In the genomic region with DNA sequence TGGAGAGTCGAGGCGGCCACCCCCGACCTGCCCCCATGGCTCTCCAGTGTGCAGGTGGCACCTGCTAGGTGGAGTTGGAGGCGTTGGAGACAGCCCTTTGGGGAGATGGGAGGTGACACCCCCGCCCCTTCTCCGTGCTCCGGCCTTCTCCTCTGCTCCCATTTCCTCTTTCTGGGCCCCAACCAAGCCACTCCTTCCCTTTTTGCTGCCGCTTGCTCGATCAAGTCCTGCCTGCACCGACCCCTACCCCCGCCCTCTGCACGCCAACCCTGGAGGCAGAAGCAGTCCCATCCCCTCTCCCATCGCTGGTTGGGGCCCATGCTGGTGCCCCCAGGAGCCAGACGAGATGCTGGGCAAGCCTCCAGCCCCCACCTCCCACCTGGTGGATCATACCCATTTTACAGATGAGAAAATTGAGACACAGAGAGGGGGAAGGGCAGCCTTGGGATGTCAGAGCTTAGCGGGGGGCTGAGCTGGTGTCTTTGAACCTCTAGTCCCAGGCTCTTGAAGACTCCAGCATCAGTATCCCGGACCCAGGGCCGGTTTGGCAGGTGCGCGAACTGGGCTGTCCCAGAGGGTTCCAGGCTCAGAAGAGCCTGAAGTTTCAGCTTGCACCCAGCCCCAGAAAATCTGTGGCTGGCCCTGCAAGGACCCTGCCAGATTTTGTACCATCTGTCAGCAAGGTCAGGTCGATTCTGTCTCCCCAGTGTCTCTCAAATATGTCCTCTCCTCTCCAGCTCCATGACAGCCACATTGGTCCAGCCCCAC, we compare ENCODE assay signal across 14 cellular contexts. TPM values are rescaled to one million over a fixed set of nuclear protein-coding genes. Genes with fewer than 3 reads are reported as not detected.
DNase-seq lines count a peak whose midpoint lies in the region; ATAC-seq, FAIRE-seq and TF ChIP-seq lines count a peak whose summit lies in the region.
"Had no signal": no experiment of that assay in that cellular context is flagged by ENCODE, and none has a peak within 500 bp of the region (broad histone marks: within the 10 kb centered on the region; RNA-seq: fewer than 3 reads in every experiment).

No MANE protein-coding gene starts in this region.

- H3K4me2 ChIP-seq in GM12878 (ENCODE audit: control insufficient read depth, insufficient read depth) = peak overlapping the region; percentile 48; the same call in 1 of the 2 replicates
- H3K4me2 ChIP-seq: KMS-11, PC-9 had no signal

- H3K79me2 ChIP-seq in GM12878 (ENCODE audit: control insufficient read depth, insufficient read depth, low read length) = peaks cover 3% of the 10 kb centered on the region
- H3K79me2 ChIP-seq: parathyroid adenoma had no signal

- H3K9me3 ChIP-seq in GM12878 (replicated peaks; ENCODE audit: control insufficient read depth, insufficient read depth, low read length) = no peaks in the 10 kb centered on the region
- no peaks in the 10 kb centered on the region for H3K9me3 ChIP-seq in neutrophil
- H3K9me3 ChIP-seq in small intestine (ENCODE audit: control insufficient read depth, low read depth) = no peaks in the 10 kb centered on the region
- H3K9me3 ChIP-seq: uterus had no signal

- 35% methylated on average over 19 of the region's 20 CpGs for WGBS in GM12878 (ENCODE audit: insufficient coverage, insufficient replicate concordance, low lambda C conversion rate, missing lambda C conversion rate)
- WGBS in small intestine, 3 donors = 63 to 65% (median 64%) methylated on average over 17 to 20 of the region's 20 CpGs

- RAD21 ChIA-PET in GM12878 (lab: Charles Lee; ENCODE audit: unreplicated experiment) = interaction anchor here (0.7 to 1.5 kb wide), 2 partner anchors 17 to 183 kb away, joined by 3 to 6 read pairs; no protein-coding TSS in a partner anchor

- no peaks in the 10 kb centered on the region for H3K27me3 Mint-ChIP-seq in activated CD4-positive, alpha-beta T cell treated with anti-CD3 and anti-CD28 coated beads, Interleukin-2, amount 10 ng/mL, durations not matched to agents 24 days and 14 days

- ATAC-seq in GM12878 = peak; percentile 53
- no peak for ATAC-seq in GM18519 (IDR thresholded peaks at IDR 0.05; ENCODE audit: low FRiP score, unreplicated experiment)

- peaks cover 37% of the 10 kb centered on the region for H3K4me1 Mint-ChIP-seq in activated CD4-positive, alpha-beta T cell treated with anti-CD3 and anti-CD28 coated beads, Interleukin-2, amount 10 ng/mL, durations not matched to agents 24 days and 14 days

- H4K20me1 ChIP-seq in GM12878 (ENCODE audit: control insufficient read depth, insufficient read depth) = no peaks in the 10 kb centered on the region

- H3K4me3 ChIP-seq in GM12878 = no peak overlapping the region
- peak overlapping the region; percentile 31 to 49 for H3K4me3 ChIP-seq in neutrophil (ENCODE audit: low read depth in 1 of 2, low read length in 1 of 2)
- no peak overlapping the region for H3K4me3 ChIP-seq in small intestine (ENCODE audit: low read depth in 1 of 2, low read length in 2 of 2)
- H3K4me3 ChIP-seq: coronary artery, PC-9, uterus had no signal

- no peaks in the 10 kb centered on the region for H3K27me3 ChIP-seq in GM12878 (replicated peaks in 1 of 2; ENCODE audit: control insufficient read depth in 2 of 2, insufficient read depth in 2 of 2, low read length in 1 of 2)
- H3K27me3 ChIP-seq in neutrophil = no peaks in the 10 kb centered on the region
- H3K27me3 ChIP-seq in small intestine (ENCODE audit: control insufficient read depth in 2 of 2, insufficient read depth in 2 of 2, low read length in 2 of 2) = no peaks in the 10 kb centered on the region
- H3K27me3 ChIP-seq: uterus had no signal

- DNase-seq in activated CD4-positive, alpha-beta T cell treated with anti-CD3 and anti-CD28 coated beads, Interleukin-2, amount 10 ng/mL, durations not matched to agents 24 days and 14 days = no peak
- DNase-seq in activated CD4-positive, alpha-beta T cell treated with anti-CD3 and anti-CD28 coated beads, Interleukin-2, amount 50 U/mL, for 4 hours = no peak
- DNase-seq in MV-4-11 (lab: John Stamatoyannopoulos, UW) (peak; percentile 93), GM12878 (ENCODE audit: low read depth, low spot score) (no peak), DMS153 treated with DMSO at 0.1 percent for 48 hours (lab: John Stamatoyannopoulos, UW; ENCODE audit: unreplicated experiment) (no peak), small intestine (no peak)
- DNase-seq: uterus had no signal

- peak overlapping the region; percentile 52 for H3K27ac ChIP-seq in GM12878 (ENCODE audit: control insufficient read depth, insufficient read depth)
- H3K27ac ChIP-seq in neutrophil = peak overlapping the region; percentile 74
- H3K27ac ChIP-seq in small intestine (ENCODE audit: low read depth in 1 of 2, low read length in 1 of 2) = no peak overlapping the region
- H3K27ac ChIP-seq: KMS-11, parathyroid adenoma, PC-9, uterus had no signal

- CTCF ChIA-PET in GM12878 (lab: Yijun Ruan, JAX) = interaction anchor here (0.7 to 8.9 kb wide), 9 partner anchors 9 to 42 kb away, joined by 3 to 117 read pairs (median 5); partner anchors contain the start of gene GNA15

- H2AFZ ChIP-seq in GM12878 (ENCODE audit: control insufficient read depth, low read depth, low read length) = peak overlapping the region; percentile 44
- H2AFZ ChIP-seq: parathyroid adenoma, PC-9 had no signal

- POLR2A ChIA-PET in GM12878 (lab: Charles Lee) = interaction anchor here (1.0 to 3.0 kb wide), 2 partner anchors 10 to 23 kb away, joined by 4 to 27 read pairs; partner anchors contain the start of gene GNA15

- TF ChIP-seq CTCF in GM12878 (IDR thresholded peaks at IDR 0.05 in 2 of 3, conservative IDR thresholded peaks at IDR 0.05 in 1 of 3; ENCODE audit: control insufficient read depth in 2 of 3, extremely low read depth in 1 of 3, insufficient read depth in 1 of 3, low read depth in 3 of 3, low read length in 3 of 3) (no peak), neutrophil (IDR thresholded peaks at IDR 0.05) (no peak)

- no peak for TF ChIP-seq POLR2A in GM12878 (IDR thresholded peaks at IDR 0.05; ENCODE audit: low read depth, low read length)

- no peak overlapping the region for H3K9ac ChIP-seq in GM12878 (ENCODE audit: control insufficient read depth, insufficient read depth, low read length)
- H3K9ac ChIP-seq: KMS-11, parathyroid adenoma had no signal

- no peak for TF ChIP-seq RAD21 in GM12878 (IDR thresholded peaks at IDR 0.05; ENCODE audit: insufficient read depth, low read depth, low read length)

- TF ChIP-seq EP300 in GM12878 (IDR thresholded peaks at IDR 0.05; ENCODE audit: borderline replicate concordance in 1 of 2, control insufficient read depth in 1 of 2, low read depth in 2 of 2, low read length in 2 of 2) = no peak

- peaks cover 53% of the 10 kb centered on the region for H3K36me3 Mint-ChIP-seq in activated CD4-positive, alpha-beta T cell treated with anti-CD3 and anti-CD28 coated beads, Interleukin-2, amount 10 ng/mL, durations not matched to agents 24 days and 14 days (ENCODE audit: low read depth)

- H3K4me3 Mint-ChIP-seq in activated CD4-positive, alpha-beta T cell treated with anti-CD3 and anti-CD28 coated beads, Interleukin-2, amount 10 ng/mL, durations not matched to agents 24 days and 14 days = peak overlapping the region; percentile 33

- H3K27ac Mint-ChIP-seq in activated CD4-positive, alpha-beta T cell treated with anti-CD3 and anti-CD28 coated beads, Interleukin-2, amount 10 ng/mL, durations not matched to agents 24 days and 14 days = peak overlapping the region; percentile 70

- intact Hi-C loops in activated CD4-positive, alpha-beta T cell treated with anti-CD3 and anti-CD28 coated beads, Interleukin-2, amount 10 ng/mL, durations not matched to agents 24 days and 14 days (cut with micrococcal nuclease) = no loop called here
- intact Hi-C loops in GM12878 (cut with micrococcal nuclease; ENCODE audit: unreplicated experiment) = loop anchor here (2.0 kb wide), 1 partner anchor 17 kb away; no protein-coding TSS in a partner anchor

- in situ Hi-C loops in GM12878 (cut with MboI) = no loop called here

- SMC1A ChIA-PET in GM12878 (lab: Charles Lee; ENCODE audit: uncharacterized antibody, unreplicated experiment) = interaction anchor here (0.8 to 1.0 kb wide), 3 partner anchors 9 to 16 kb away, joined by 3 to 6 read pairs (median 4); no protein-coding TSS in a partner anchor

- H3K4me1 ChIP-seq in GM12878 (ENCODE audit: control insufficient read depth, insufficient read depth, low read length) = peaks cover 18% of the 10 kb centered on the region
- peaks cover 25 to 31% of the 10 kb centered on the region in 2 experiments for H3K4me1 ChIP-seq in neutrophil (ENCODE audit: control insufficient read depth in 1 of 2, insufficient read depth in 1 of 2, low read depth in 1 of 2, low read length in 1 of 2)
- H3K4me1 ChIP-seq in small intestine (ENCODE audit: control insufficient read depth in 2 of 2, insufficient read depth in 1 of 2, low read depth in 1 of 2, low read length in 1 of 2) = peaks cover 0 to 6% of the 10 kb centered on the region in 2 donors
- H3K4me1 ChIP-seq: parathyroid adenoma, uterus had no signal

- H3K36me3 ChIP-seq in GM12878 (ENCODE audit: control insufficient read depth in 2 of 2, insufficient read depth in 2 of 2, low read length in 1 of 2) (no peaks in the 10 kb centered on the region; a peak in 1 of 4 replicates), neutrophil (peaks cover 23% of the 10 kb centered on the region), small intestine (ENCODE audit: control insufficient read depth in 2 of 2, insufficient read depth in 2 of 2, low read length in 2 of 2) (no peaks in the 10 kb centered on the region)
- H3K36me3 ChIP-seq: uterus had no signal

- no peaks in the 10 kb centered on the region for H3K9me3 Mint-ChIP-seq in activated CD4-positive, alpha-beta T cell treated with anti-CD3 and anti-CD28 coated beads, Interleukin-2, amount 10 ng/mL, durations not matched to agents 24 days and 14 days

- FAIRE-seq in GM12878 (lab: Jason Lieb, UNC) = peak; percentile 18
- no peak for FAIRE-seq in small intestine (lab: Jason Lieb, UNC)

- BruUV-seq in GM12878 (replicated peaks; lab: Mats Ljungman, UMichigan) = no TSS peak

RNA-seq across cellular contexts. Expression of gene GNA15, which starts 10.3 kb away (rescaled TPM):
- total RNA-seq in activated CD4-positive, alpha-beta T cell treated with anti-CD3 and anti-CD28 coated beads, Interleukin-2, amount 10 ng/mL, durations not matched to agents 24 days and 14 days = 134 and 135 TPM in 2 replicates
- 17.5 and 19.5 TPM in 2 replicates for total RNA-seq in GM12878 (2013; cell fraction: nucleolus; rRNA removed)
- total RNA-seq in GM12878 (2014; rRNA removed) (16.7 and 18.0 TPM in 2 replicates), GM12878 (2014; rRNA removed; fragmentation: Illumina TruSeq; extraction: Trizol) (8.7 and 9.5 TPM in 2 replicates), GM12878 (2021) (16.2 and 16.9 TPM in 2 replicates)
- 1.9 TPM for polyA plus RNA-seq in GM12878 (2011; ENCODE audit: low read depth)
- polyA plus RNA-seq in GM12878 (2011; rRNA removed) (10.2 and 16.6 TPM in 2 replicates), GM12878 (2014; fragmentation: Illumina TruSeq; extraction: Trizol) (2.5 and 7.3 TPM in 2 replicates), GM12878 (2014; fragmentation: Nextera tagmentation; extraction: Ambion mirVana) (1 to 10 TPM in 1 of 2 experiments, under 1 TPM in 1; 0.42 to 1.7 TPM), GM12878 (2014; rRNA removed) (13.0 and 13.8 TPM in 2 replicates), GM12878 (2016; fragmentation: Nextera tagmentation; extraction: Ambion mirVana) (10 to 100 TPM in 1 of 2 experiments, 1 to 10 TPM in 1; 8.7 to 10.1 TPM), small intestine (1 to 10 TPM in 2 of 3 donors, under 1 TPM in 1; 0.67 to 2.1 (median 1.4) TPM)
- 23.5 and 26.3 TPM in 2 replicates for polyA plus RNA-seq in GM12878 (2011; cell fraction: cytosol; rRNA removed)
- polyA plus RNA-seq in GM12878 (2011; cell fraction: nucleus; rRNA removed) = 16.4 and 17.5 TPM in 2 replicates
- 6.3 and 11.1 TPM in 2 replicates for polyA plus RNA-seq in GM12878 (2012)
- polyA minus RNA-seq in GM12878 (2011; rRNA and poly(A)+ RNA removed) = 13.3 and 23.2 TPM in 2 replicates
- 10.2 and 11.1 TPM in 2 replicates for polyA minus RNA-seq in GM12878 (2011; cell fraction: cytosol; rRNA and poly(A)+ RNA removed)
- polyA minus RNA-seq in GM12878 (2011; cell fraction: nucleus; rRNA and poly(A)+ RNA removed) = 4.6 and 6.2 TPM in 2 replicates

RNA-seq across cellular contexts. Expression of gene S1PR4, which starts 32.5 kb away (rescaled TPM):
- total RNA-seq in activated CD4-positive, alpha-beta T cell treated with anti-CD3 and anti-CD28 coated beads, Interleukin-2, amount 10 ng/mL, durations not matched to agents 24 days and 14 days = 41.8 and 43.7 TPM in 2 replicates
- 25.9 and 29.4 TPM in 2 replicates for total RNA-seq in GM12878 (2013; cell fraction: nucleolus; rRNA removed)
- total RNA-seq in GM12878 (2014; rRNA removed) (50.1 and 57.7 TPM in 2 replicates), GM12878 (2014; rRNA removed; fragmentation: Illumina TruSeq; extraction: Trizol) (4.7 and 6.1 TPM in 2 replicates), GM12878 (2021) (32.4 and 33.7 TPM in 2 replicates)
- 5.5 TPM for polyA plus RNA-seq in GM12878 (2011; ENCODE audit: low read depth)
- polyA plus RNA-seq in GM12878 (2011; rRNA removed) (not detected in 2 replicates), GM12878 (2014; fragmentation: Illumina TruSeq; extraction: Trizol) (0.54 TPM in 1 of 2 replicates, not detected in the other), GM12878 (2014; fragmentation: Nextera tagmentation; extraction: Ambion mirVana) (1 to 10 TPM in 1 of 2 experiments, under 1 TPM in 1; 0.19 to 1.2 TPM), GM12878 (2014; rRNA removed) (35.7 and 44.5 TPM in 2 replicates), GM12878 (2016; fragmentation: Nextera tagmentation; extraction: Ambion mirVana) (10 to 100 TPM; 42.2 to 43.3 TPM), small intestine (1 to 10 TPM in 2 of 3 donors, not detected in 1; 2.4 to 5.1 TPM)
- 0.04 TPM in 1 of 2 replicates, not detected in the other for polyA plus RNA-seq in GM12878 (2011; cell fraction: cytosol; rRNA removed)
- 0.26 and 0.33 TPM in 2 replicates for polyA plus RNA-seq in GM12878 (2011; cell fraction: nucleus; rRNA removed)
- polyA plus RNA-seq in GM12878 (2012) = 20.4 and 25.5 TPM in 2 replicates
- polyA minus RNA-seq in GM12878 (2011; rRNA and poly(A)+ RNA removed) = not detected in 2 replicates
- not detected in 2 replicates for polyA minus RNA-seq in GM12878 (2011; cell fraction: cytosol; rRNA and poly(A)+ RNA removed)
- polyA minus RNA-seq in GM12878 (2011; cell fraction: nucleus; rRNA and poly(A)+ RNA removed) = 0.29 TPM in 1 of 2 replicates, not detected in the other
- total RNA-seq: A673 had no signal

RNA-seq across cellular contexts. Expression of gene NCLN, which starts 39.6 kb away (rescaled TPM):
- total RNA-seq in activated CD4-positive, alpha-beta T cell treated with anti-CD3 and anti-CD28 coated beads, Interleukin-2, amount 10 ng/mL, durations not matched to agents 24 days and 14 days = 114 and 116 TPM in 2 replicates
- total RNA-seq in GM12878 (2013; cell fraction: nucleolus; rRNA removed) = 37.3 and 45.2 TPM in 2 replicates
- total RNA-seq in GM12878 (2014; rRNA removed) (35.0 and 43.0 TPM in 2 replicates), GM12878 (2014; rRNA removed; fragmentation: Illumina TruSeq; extraction: Trizol) (14.5 and 18.6 TPM in 2 replicates), GM12878 (2021) (69.2 and 79.1 TPM in 2 replicates)
- 8.1 TPM for polyA plus RNA-seq in GM12878 (2011; ENCODE audit: low read depth)
- polyA plus RNA-seq in GM12878 (2011; rRNA removed) (10.7 and 29.5 TPM in 2 replicates), GM12878 (2014; fragmentation: Illumina TruSeq; extraction: Trizol) (2.3 and 11.6 TPM in 2 replicates), GM12878 (2014; fragmentation: Nextera tagmentation; extraction: Ambion mirVana) (1 to 10 TPM; 2.2 to 7.2 TPM), GM12878 (2014; rRNA removed) (42.6 and 64.0 TPM in 2 replicates), GM12878 (2016; fragmentation: Nextera tagmentation; extraction: Ambion mirVana) (10 to 100 TPM; 71.8 to 75.2 TPM), small intestine (100 to 1,000 TPM in 2 of 3 donors, 10 to 100 TPM in 1; 94.7 to 217 (median 129) TPM)
- polyA plus RNA-seq in GM12878 (2011; cell fraction: cytosol; rRNA removed) = 38.7 and 57.3 TPM in 2 replicates
- 95.1 and 119 TPM in 2 replicates for polyA plus RNA-seq in GM12878 (2011; cell fraction: nucleus; rRNA removed)
- 36.4 and 40.2 TPM in 2 replicates for polyA plus RNA-seq in GM12878 (2012)
- polyA minus RNA-seq in GM12878 (2011; rRNA and poly(A)+ RNA removed) = 28.0 and 50.8 TPM in 2 replicates
- polyA minus RNA-seq in GM12878 (2011; cell fraction: cytosol; rRNA and poly(A)+ RNA removed) = 25.0 and 25.9 TPM in 2 replicates
- polyA minus RNA-seq in GM12878 (2011; cell fraction: nucleus; rRNA and poly(A)+ RNA removed) = 12.5 and 24.5 TPM in 2 replicates

RNA-seq across cellular contexts. Expression of gene GNA11, which starts 51.9 kb away (rescaled TPM):
- total RNA-seq in activated CD4-positive, alpha-beta T cell treated with anti-CD3 and anti-CD28 coated beads, Interleukin-2, amount 10 ng/mL, durations not matched to agents 24 days and 14 days = 7.4 and 10.1 TPM in 2 replicates
- 5.3 and 6.9 TPM in 2 replicates for total RNA-seq in GM12878 (2013; cell fraction: nucleolus; rRNA removed)
- 5.0 and 6.8 TPM in 2 replicates for total RNA-seq in GM12878 (2014; rRNA removed)
- 3.0 and 4.7 TPM in 2 replicates for total RNA-seq in GM12878 (2014; rRNA removed; fragmentation: Illumina TruSeq; extraction: Trizol)
- 9.7 and 10.6 TPM in 2 replicates for total RNA-seq in GM12878 (2021)
- 3.1 TPM for polyA plus RNA-seq in GM12878 (2011; ENCODE audit: low read depth)
- 1.1 and 1.6 TPM in 2 replicates for polyA plus RNA-seq in GM12878 (2011; rRNA removed)
- 3.6 and 4.8 TPM in 2 replicates for polyA plus RNA-seq in GM12878 (2011; cell fraction: cytosol; rRNA removed)
- 6.0 and 6.4 TPM in 2 replicates for polyA plus RNA-seq in GM12878 (2011; cell fraction: nucleus; rRNA removed)
- polyA plus RNA-seq in GM12878 (2012) = 5.0 and 5.7 TPM in 2 replicates
- 7.5 and 7.9 TPM in 2 replicates for polyA plus RNA-seq in GM12878 (2014; fragmentation: Illumina TruSeq; extraction: Trizol)
- polyA plus RNA-seq in GM12878 (2014; fragmentation: Nextera tagmentation; extraction: Ambion mirVana) = under 1 TPM; 0.07 to 0.21 TPM
- polyA plus RNA-seq in GM12878 (2014; rRNA removed) = 5.5 and 6.4 TPM in 2 replicates
- 1 to 10 TPM; 1.9 to 2.2 TPM for polyA plus RNA-seq in GM12878 (2016; fragmentation: Nextera tagmentation; extraction: Ambion mirVana)
- 5.2 and 7.8 TPM in 2 replicates for polyA minus RNA-seq in GM12878 (2011; rRNA and poly(A)+ RNA removed)
- polyA minus RNA-seq in GM12878 (2011; cell fraction: cytosol; rRNA and poly(A)+ RNA removed) = 1.6 and 2.8 TPM in 2 replicates
- polyA minus RNA-seq in GM12878 (2011; cell fraction: nucleus; rRNA and poly(A)+ RNA removed) = 0.60 and 2.1 TPM in 2 replicates
- polyA plus RNA-seq in small intestine = 100 to 1,000 TPM; 173 to 216 (median 190) TPM

Comparison
In these comparisons a context has a peak if more than half of its experiments do, and no peak if none do; other contexts are left out.
1. H3K27ac ChIP-seq: peak in GM12878 (single experiment) and neutrophil (single experiment); none in small intestine (0 of 2).
2. H3K4me3 ChIP-seq: peak in neutrophil (2 of 2); none in GM12878 (single experiment) and small intestine (0 of 2).